In the genomic region with DNA sequence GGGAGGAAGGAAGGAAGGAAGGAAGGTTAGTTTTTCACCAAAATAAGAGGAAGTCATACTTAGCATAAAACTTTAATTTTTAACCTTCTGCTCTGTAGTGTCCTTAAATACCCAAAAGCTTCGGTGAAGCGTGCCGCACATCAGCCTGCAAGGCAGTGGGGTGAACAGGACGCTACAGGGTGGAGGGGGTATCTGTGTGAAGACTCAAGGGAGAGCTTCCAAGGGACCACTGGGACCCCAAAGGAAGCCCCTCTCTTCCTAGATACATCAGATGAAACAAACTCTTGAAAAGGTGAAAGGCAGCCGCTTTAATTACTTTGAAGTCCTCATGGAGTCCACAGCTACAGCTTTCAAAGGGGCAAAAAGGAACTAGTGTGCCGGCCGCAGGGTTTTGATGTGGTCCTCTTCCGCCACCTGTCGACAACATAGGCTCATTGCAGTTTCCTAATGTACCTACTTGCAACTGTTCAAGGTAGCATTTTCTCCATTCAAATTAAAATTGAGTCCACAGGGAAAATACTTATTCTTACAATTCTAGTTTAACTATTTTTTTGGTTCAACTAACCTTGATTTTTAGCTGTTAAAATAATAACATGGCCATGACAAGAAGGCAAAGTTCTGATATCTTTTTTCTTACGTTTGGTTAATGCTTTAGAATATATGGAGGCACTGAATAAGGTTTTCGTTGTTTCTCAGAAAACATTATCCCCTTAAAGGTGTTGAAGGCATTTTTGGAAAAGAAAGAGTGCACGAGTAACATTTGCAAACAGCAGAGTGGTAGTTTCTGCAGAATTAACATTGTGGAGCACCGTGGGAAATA, we compare ENCODE assay signal across 8 cellular contexts.
A peak's percentile ranks its signal among the peaks of the same experiment; 100 is the strongest.
DNase-seq lines count a peak whose midpoint lies in the region; ATAC-seq and TF ChIP-seq lines count a peak whose summit lies in the region.

No MANE protein-coding gene starts in this region.

- H3K9me3 ChIP-seq in neutrophil: no peaks in the 10 kb centered on the region

- H3K4me3 ChIP-seq in fibroblast of the aortic adventitia (ENCODE audit: low read depth, low read length) (no peak overlapping the region), neutrophil (ENCODE audit: low read depth in 1 of 2, low read length in 1 of 2) (no peak overlapping the region)

- H3K27ac Mint-ChIP-seq in activated T-cell treated with anti-CD3 and anti-CD28 coated beads, Interleukin-2, amount 50 U/mL, for 72 hours: peak overlapping the region; percentile 89

- peaks cover 4% of the 10 kb centered on the region for H3K4me1 Mint-ChIP-seq in activated T-cell treated with anti-CD3 and anti-CD28 coated beads, Interleukin-2, amount 50 U/mL, for 72 hours (ENCODE audit: low read depth)

- DNase-seq in DMS53 (lab: John Stamatoyannopoulos, UW) (peak; percentile 92), RKO (ENCODE audit: low spot score) (peak; percentile 78), fibroblast of the aortic adventitia (ENCODE audit: low read depth) (peak; percentile 85), superior temporal gyrus (ENCODE audit: extremely low spot score) (peak; percentile 94)
- peak; percentile 73 to 83 for DNase-seq in activated T-cell treated with anti-CD3 and anti-CD28 coated beads, Interleukin-2, amount 50 U/mL, for 72 hours

- ATAC-seq in GM21786 (IDR thresholded peaks at IDR 0.05; ENCODE audit: unreplicated experiment): peak; percentile 78
- ATAC-seq in activated T-cell treated with anti-CD3 and anti-CD28 coated beads, Interleukin-2, amount 50 U/mL, for 72 hours (replicated peaks in 1 of 2): peak; percentile 85 to 86

- no peaks in the 10 kb centered on the region for H3K9me3 Mint-ChIP-seq in activated T-cell treated with anti-CD3 and anti-CD28 coated beads, Interleukin-2, amount 50 U/mL, for 72 hours

- no peaks in the 10 kb centered on the region for H3K36me3 Mint-ChIP-seq in activated T-cell treated with anti-CD3 and anti-CD28 coated beads, Interleukin-2, amount 50 U/mL, for 72 hours (ENCODE audit: insufficient read depth in 2 of 2)

- H3K36me3 ChIP-seq in neutrophil: no peaks in the 10 kb centered on the region

- H3K4me1 ChIP-seq in neutrophil (ENCODE audit: control insufficient read depth in 1 of 2, insufficient read depth in 1 of 2, low read depth in 1 of 2, low read length in 1 of 2): no peaks in the 10 kb centered on the region

- H3K4me3 Mint-ChIP-seq in activated T-cell treated with anti-CD3 and anti-CD28 coated beads, Interleukin-2, amount 50 U/mL, for 72 hours: peak overlapping the region; percentile 43 to 64

- no peaks in the 10 kb centered on the region for H3K27me3 ChIP-seq in neutrophil

- H3K27me3 Mint-ChIP-seq in activated T-cell treated with anti-CD3 and anti-CD28 coated beads, Interleukin-2, amount 50 U/mL, for 72 hours (ENCODE audit: low read depth): no peaks in the 10 kb centered on the region

- TF ChIP-seq CTCF in LNCAP (IDR thresholded peaks at IDR 0.05): peak; percentile 80
- TF ChIP-seq CTCF in fibroblast of the aortic adventitia (IDR thresholded peaks at IDR 0.05; ENCODE audit: insufficient read depth, low read length): peak; percentile 94
- peak; percentile 90 for TF ChIP-seq CTCF in neutrophil (IDR thresholded peaks at IDR 0.05)

- no peak overlapping the region for H3K27ac ChIP-seq in neutrophil
